In the genomic region with DNA sequence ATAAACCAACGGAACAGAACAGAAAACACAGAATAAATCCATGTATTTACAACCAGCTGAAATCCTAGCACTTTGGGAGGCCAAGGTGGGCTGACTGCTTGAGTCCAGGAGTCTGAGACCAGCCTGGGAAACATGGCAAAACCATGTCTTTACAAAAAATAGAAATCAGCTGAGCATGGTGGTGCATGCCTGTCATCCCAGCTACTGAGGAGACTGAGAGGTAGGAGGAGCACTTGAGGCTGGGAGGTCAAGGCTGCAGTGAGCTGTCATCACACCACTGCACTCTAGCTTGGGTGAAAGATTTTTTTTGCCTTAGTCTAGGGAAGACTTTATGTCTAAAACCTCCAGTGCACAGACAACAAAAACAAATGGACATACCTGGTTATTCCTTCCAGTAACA, we compare ENCODE assay signal across 19 cellular contexts.
"Had no signal": no experiment of that assay in that cellular context is flagged by ENCODE, and none has a peak within 500 bp of the region (broad histone marks: within the 10 kb centered on the region; RNA-seq: fewer than 3 reads in every experiment).

No MANE protein-coding gene starts in this region.

- DNase-seq: islet precursor cell; left ventricle myocardium inferior; midbrain; mucosa of descending colon; naive thymus-derived CD4-positive, alpha-beta T cell; ovary; retina; right cardiac atrium; sigmoid colon; small intestine; spleen; stimulated activated CD4-positive, alpha-beta T cell treated with anti-CD3 and anti-CD28 coated beads, Interleukin-4, amount 100 ng/mL, for 24 hours; stimulated activated naive CD4-positive, alpha-beta T cell treated with Interleukin-2 at 50 U/mL for 16 hours; stimulated activated naive CD8-positive, alpha-beta T cell treated with anti-CD3 and anti-CD28 coated beads, Interleukin-15, amount 100 ng/mL, for 72 hours; substantia nigra; uterus had no signal

- H3K27ac Mint-ChIP-seq: natural killer cell treated with Interleukin-12 subunit alpha and Interleukin-12 subunit beta and Interleukin-15 and Interleukin-18, amount 100 ng/mL, for 72 hours; stimulated activated effector memory CD8-positive, alpha-beta T cell treated with anti-CD3 and anti-CD28 coated beads, Interleukin-12 subunit alpha, Interleukin-12 subunit beta, amount 100 ng/mL, for 72 hours; stimulated activated naive CD8-positive, alpha-beta T cell treated with anti-CD3 and anti-CD28 coated beads, Interleukin-15, amount 100 ng/mL, for 72 hours had no signal

- ATAC-seq: mucosa of descending colon; naive thymus-derived CD4-positive, alpha-beta T cell; natural killer cell treated with Interleukin-12 subunit alpha and Interleukin-12 subunit beta and Interleukin-15 and Interleukin-18, amount 100 ng/mL, for 72 hours; right cardiac atrium; stimulated activated effector memory CD8-positive, alpha-beta T cell treated with anti-CD3 and anti-CD28 coated beads, Interleukin-12 subunit alpha, Interleukin-12 subunit beta, amount 100 ng/mL, for 72 hours; stimulated activated naive CD8-positive, alpha-beta T cell treated with anti-CD3 and anti-CD28 coated beads, Interleukin-15, amount 100 ng/mL, for 72 hours had no signal

- H3K27me3 Mint-ChIP-seq: naive thymus-derived CD4-positive, alpha-beta T cell; natural killer cell treated with Interleukin-12 subunit alpha and Interleukin-12 subunit beta and Interleukin-15 and Interleukin-18, amount 100 ng/mL, for 72 hours; stimulated activated naive CD8-positive, alpha-beta T cell treated with anti-CD3 and anti-CD28 coated beads, Interleukin-15, amount 100 ng/mL, for 72 hours; type B pancreatic cell had no signal

- H3K4me3 Mint-ChIP-seq: naive thymus-derived CD4-positive, alpha-beta T cell; natural killer cell treated with Interleukin-12 subunit alpha and Interleukin-12 subunit beta and Interleukin-15 and Interleukin-18, amount 100 ng/mL, for 72 hours; stimulated activated effector memory CD8-positive, alpha-beta T cell treated with anti-CD3 and anti-CD28 coated beads, Interleukin-12 subunit alpha, Interleukin-12 subunit beta, amount 100 ng/mL, for 72 hours; stimulated activated naive CD8-positive, alpha-beta T cell treated with anti-CD3 and anti-CD28 coated beads, Interleukin-15, amount 100 ng/mL, for 72 hours; type B pancreatic cell had no signal

- H3K4me1 Mint-ChIP-seq: naive thymus-derived CD4-positive, alpha-beta T cell; stimulated activated effector memory CD8-positive, alpha-beta T cell treated with anti-CD3 and anti-CD28 coated beads, Interleukin-12 subunit alpha, Interleukin-12 subunit beta, amount 100 ng/mL, for 72 hours; stimulated activated naive CD8-positive, alpha-beta T cell treated with anti-CD3 and anti-CD28 coated beads, Interleukin-15, amount 100 ng/mL, for 72 hours had no signal
